In genomic region chr4:114597410-114598115, GRCh38 we compare ENCODE assay signal across 8 cellular contexts. TPM values are rescaled to one million over a fixed set of nuclear protein-coding genes. Genes with fewer than 3 reads are reported as not detected.
DNase-seq lines count a peak whose midpoint lies in the region; ATAC-seq, FAIRE-seq and TF ChIP-seq lines count a peak whose summit lies in the region.

No MANE protein-coding gene starts in this region.

- DNase-seq in DMS53 (lab: John Stamatoyannopoulos, UW) (peak; percentile 49), DMS53 treated with DMSO at 0.1 percent for 48 hours (lab: John Stamatoyannopoulos, UW; ENCODE audit: unreplicated experiment) (no peak), small intestine (peak; percentile 41), NCI-H1694 treated with DMSO at 0.1 percent for 48 hours (lab: John Stamatoyannopoulos, UW) (no peak), uterus (no peak)

- H3K9me3 ChIP-seq in small intestine (ENCODE audit: control insufficient read depth, low read depth) (no peaks in the 10 kb centered on the region), uterus (no peaks in the 10 kb centered on the region)

- peak overlapping the region; percentile 86 for H3K4me3 ChIP-seq in iPS-11a (ENCODE audit: low read depth, low read length)
- peak overlapping the region in 1 of 2 donors; percentile 72 for H3K4me3 ChIP-seq in small intestine (ENCODE audit: low read depth in 1 of 2, low read length in 2 of 2)
- H3K4me3 ChIP-seq in uterus, result peak overlapping the region in 1 of 2 donors; percentile 41

- TF ChIP-seq POLR2A in uterus (IDR thresholded peaks at IDR 0.05), result no peak

- peaks cover 0 to 3% of the 10 kb centered on the region in 2 donors for H3K27me3 ChIP-seq in small intestine (ENCODE audit: control insufficient read depth in 2 of 2, insufficient read depth in 2 of 2, low read length in 2 of 2)
- no peaks in the 10 kb centered on the region for H3K27me3 ChIP-seq in uterus

- no peak for TF ChIP-seq CTCF in VCaP (conservative IDR thresholded peaks at IDR 0.05)
- no peak for TF ChIP-seq CTCF in uterus (IDR thresholded peaks at IDR 0.05)

- H3K4me1 ChIP-seq in small intestine (ENCODE audit: control insufficient read depth in 2 of 2, insufficient read depth in 1 of 2, low read depth in 1 of 2, low read length in 1 of 2) (no peaks in the 10 kb centered on the region), uterus (no peaks in the 10 kb centered on the region)

- WGBS in small intestine, 3 donors, result 17 to 34% (median 23%) methylated on average over 17 of the region's 17 CpGs

- H3K36me3 ChIP-seq in small intestine (ENCODE audit: control insufficient read depth in 2 of 2, insufficient read depth in 2 of 2, low read length in 2 of 2) (no peaks in the 10 kb centered on the region), uterus (no peaks in the 10 kb centered on the region)

- intact Hi-C loops in uterus (cut with DNase I; ENCODE audit: low total_unique reads), result no loop called here

- H3K27ac ChIP-seq in VCaP, result peak overlapping the region; percentile 84
- H3K27ac ChIP-seq in small intestine (ENCODE audit: low read depth in 1 of 2, low read length in 1 of 2), result peak overlapping the region; percentile 41 to 69
- H3K27ac ChIP-seq in uterus, result no peak overlapping the region

- no peak for ATAC-seq in GM18511 (IDR thresholded peaks at IDR 0.05; ENCODE audit: unreplicated experiment)

- FAIRE-seq in small intestine (lab: Jason Lieb, UNC), result no peak

RNA-seq across cellular contexts. Expression of gene UGT8, which starts 1.0 kb away (rescaled TPM):
- polyA plus RNA-seq in small intestine, result 10 to 100 TPM in 1 of 3 donors, 1 to 10 TPM in 2; 7.6 to 18.9 (median 7.8) TPM
- total RNA-seq in uterus, result 1 to 10 TPM in 1 of 4 donors, under 1 TPM in 1, not detected in 2; 0.46 to 8.5 TPM

Comparison
In these comparisons a context has a peak if more than half of its experiments do, and no peak if none do; other contexts are left out.
1. DNase-seq: peak in DMS53 (single experiment) and small intestine (single experiment); none in DMS53 treated with DMSO at 0.1 percent for 48 hours (single experiment), NCI-H1694 treated with DMSO at 0.1 percent for 48 hours (single experiment) and uterus (0 of 2).
2. H3K27ac ChIP-seq: peak in VCaP (single experiment) and small intestine (2 of 2); none in uterus (0 of 2).